ENCODE assay signal across 11 cellular contexts in the genomic region with DNA sequence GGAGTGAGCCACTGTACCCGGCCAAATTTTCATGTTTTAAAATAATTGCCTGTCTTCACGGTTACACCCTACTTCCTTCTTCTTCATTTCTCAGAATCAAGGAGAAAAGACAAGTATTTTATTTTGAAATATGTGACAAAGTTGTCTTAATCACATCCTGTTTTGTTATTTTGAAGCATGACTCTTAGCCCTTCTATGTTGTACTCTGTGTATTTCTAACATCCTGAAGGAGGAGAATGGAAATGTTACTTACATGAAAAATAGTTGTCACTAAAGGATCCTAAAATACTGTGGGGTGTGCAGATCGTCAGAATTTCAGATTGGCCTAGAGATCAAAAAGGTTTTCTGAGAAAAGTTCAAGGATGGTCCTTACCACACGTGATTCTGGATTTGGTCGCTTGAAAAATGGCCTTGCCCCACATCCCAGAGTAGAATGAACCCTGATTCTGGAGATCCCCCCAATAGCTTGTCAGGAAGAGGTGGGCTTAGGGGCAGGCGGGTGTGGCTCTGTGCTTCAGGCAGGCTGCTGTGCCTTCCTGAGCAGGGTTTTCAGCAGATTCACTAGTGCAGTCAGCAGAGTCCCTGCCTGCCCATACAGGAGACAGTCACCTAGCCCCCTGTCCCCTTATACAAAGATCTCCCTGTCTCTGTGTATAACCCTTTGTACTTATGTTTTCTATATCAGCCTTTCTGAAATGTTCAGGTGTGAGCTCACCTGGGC. TPM values are rescaled to one million over a fixed set of nuclear protein-coding genes. Genes with fewer than 3 reads are reported as not detected.
DNase-seq lines count a peak whose midpoint lies in the region; ATAC-seq lines count a peak whose summit lies in the region.
"Had no signal": no experiment of that assay in that cellular context is flagged by ENCODE, and none has a peak within 500 bp of the region (broad histone marks: within the 10 kb centered on the region; RNA-seq: fewer than 3 reads in every experiment).

No MANE protein-coding gene starts in this region.

- peaks cover 63 to 82% of the 10 kb centered on the region in 2 donors for H3K36me3 Mint-ChIP-seq in CD4-positive, alpha-beta memory T cell
- peaks cover 18 to 68% (median 64%) of the 10 kb centered on the region in 5 donors for H3K36me3 Mint-ChIP-seq in naive thymus-derived CD4-positive, alpha-beta T cell

- CTCF ChIA-PET in CD4-positive, alpha-beta memory T cell (lab: Charles Lee; ENCODE audit: partially characterized antibody), result interaction anchor here (0.9 to 2.2 kb wide), 5 partner anchors 8 to 109 kb away, joined by 3 to 9 read pairs (median 4); no protein-coding TSS in a partner anchor
- CTCF ChIA-PET in naive thymus-derived CD4-positive, alpha-beta T cell (lab: Charles Lee), result interaction anchor here (0.8 to 1.8 kb wide), 4 partner anchors 11 to 110 kb away, joined by 3 to 4 read pairs (median 4); no protein-coding TSS in a partner anchor

- peak in 2 of 5 donors; percentile 12 to 29 for DNase-seq in CD4-positive, alpha-beta memory T cell
- DNase-seq in KBM-7 (peak; percentile 30), amniotic epithelial cell (ENCODE audit: low read depth) (peak; percentile 48), left colon (no peak), HuH-7.5 (ENCODE audit: low spot score) (no peak), neuronal stem cell (ENCODE audit: low spot score) (no peak)
- DNase-seq in naive thymus-derived CD4-positive, alpha-beta T cell, result peak in 6 of 9 donors; percentile 18 to 51 (median 38)
- DNase-seq in activated effector memory CD4-positive, alpha-beta T cell treated with Interleukin-2 at 50 U/mL for 16 hours, result no peak
- DNase-seq: DMS53, Kasumi-1, NCI-H524 had no signal

- no peak overlapping the region for H2BK120ac ChIP-seq in neuronal stem cell (ENCODE audit: low read depth, low read length)

- H3K18ac ChIP-seq in neuronal stem cell (ENCODE audit: low read length), result no peak overlapping the region

- H3K27ac ChIP-seq in CD4-positive, alpha-beta memory T cell (ENCODE audit: low read depth, low read length), result peak overlapping the region; percentile 59
- peak overlapping the region; percentile 72 for H3K27ac ChIP-seq in naive thymus-derived CD4-positive, alpha-beta T cell (ENCODE audit: low read depth, low read length)
- no peak overlapping the region for H3K27ac ChIP-seq in neuronal stem cell (replicated peaks; ENCODE audit: low read length)

- H3K4me1 Mint-ChIP-seq in CD4-positive, alpha-beta memory T cell, result peaks cover 56 to 84% (median 72%) of the 10 kb centered on the region in 4 donors
- peaks cover 59 to 85% (median 82%) of the 10 kb centered on the region in 7 donors for H3K4me1 Mint-ChIP-seq in naive thymus-derived CD4-positive, alpha-beta T cell

- H3K9me3 Mint-ChIP-seq in CD4-positive, alpha-beta memory T cell, result peaks cover 0 to 4% (median 0%) of the 10 kb centered on the region in 8 donors
- H3K9me3 Mint-ChIP-seq in naive thymus-derived CD4-positive, alpha-beta T cell, result no peaks in the 10 kb centered on the region

- no peak overlapping the region for H3K9ac ChIP-seq in neuronal stem cell (ENCODE audit: low read depth, low read length, poor library complexity)

- no peak overlapping the region for H3K23ac ChIP-seq in neuronal stem cell (ENCODE audit: low read depth, low read length, poor library complexity)

- no peak overlapping the region for H4K8ac ChIP-seq in neuronal stem cell (ENCODE audit: low read depth, low read length)

- POLR2A ChIA-PET in CD4-positive, alpha-beta memory T cell (lab: Charles Lee; ENCODE audit: partially characterized antibody), result interaction anchor here (1.2 to 2.5 kb wide), 5 partner anchors 8 to 14 kb away, joined by 4 to 20 read pairs (median 7); a partner anchor contains a TSS
- POLR2A ChIA-PET in naive thymus-derived CD4-positive, alpha-beta T cell (lab: Charles Lee), result interaction anchor here (1.0 to 2.0 kb wide), 5 partner anchors 8 to 106 kb away, joined by 3 to 8 read pairs (median 3); a partner anchor contains a TSS

- no peak overlapping the region for H3K4ac ChIP-seq in neuronal stem cell (ENCODE audit: low read length)

- no peaks in the 10 kb centered on the region for H3K27me3 ChIP-seq in CD4-positive, alpha-beta memory T cell (ENCODE audit: insufficient read depth, low read length)
- H3K27me3 ChIP-seq in naive thymus-derived CD4-positive, alpha-beta T cell (ENCODE audit: control insufficient read depth in 2 of 2, insufficient read depth in 2 of 2, low read length in 2 of 2), result no peaks in the 10 kb centered on the region
- no peaks in the 10 kb centered on the region for H3K27me3 ChIP-seq in neuronal stem cell (ENCODE audit: control insufficient read depth in 3 of 3, insufficient read depth in 3 of 3, low read depth in 1 of 3, low read length in 3 of 3)

- H3K4me1 ChIP-seq in CD4-positive, alpha-beta memory T cell (ENCODE audit: insufficient read depth, low read length), result peaks cover 97% of the 10 kb centered on the region
- peaks cover 51 to 70% of the 10 kb centered on the region in 2 donors for H3K4me1 ChIP-seq in naive thymus-derived CD4-positive, alpha-beta T cell (ENCODE audit: control insufficient read depth in 2 of 2, insufficient read depth in 2 of 2, low read length in 2 of 2)
- H3K4me1 ChIP-seq in neuronal stem cell (ENCODE audit: control insufficient read depth in 2 of 2, insufficient read depth in 1 of 2, low read depth in 1 of 2, low read length in 2 of 2), result no peaks in the 10 kb centered on the region

- H2AFZ ChIP-seq in neuronal stem cell (ENCODE audit: low read length), result no peak overlapping the region

- no peaks in the 10 kb centered on the region for H3K27me3 Mint-ChIP-seq in CD4-positive, alpha-beta memory T cell
- no peaks in the 10 kb centered on the region for H3K27me3 Mint-ChIP-seq in naive thymus-derived CD4-positive, alpha-beta T cell

- H2BK15ac ChIP-seq in neuronal stem cell (ENCODE audit: low read length), result no peak overlapping the region

- no peak overlapping the region for H3K14ac ChIP-seq in neuronal stem cell (ENCODE audit: low read length)

- no peak overlapping the region for H3K4me2 ChIP-seq in neuronal stem cell (ENCODE audit: insufficient read depth, low read length, poor library complexity, severe bottlenecking)

- H3K36me3 ChIP-seq in CD4-positive, alpha-beta memory T cell (ENCODE audit: insufficient read depth, low read length), result peaks cover 54% of the 10 kb centered on the region
- H3K36me3 ChIP-seq in naive thymus-derived CD4-positive, alpha-beta T cell (ENCODE audit: control insufficient read depth in 2 of 3, insufficient read depth in 3 of 3, low read length in 3 of 3), result peaks cover 18 to 63% (median 28%) of the 10 kb centered on the region in 3 experiments
- H3K36me3 ChIP-seq in neuronal stem cell (replicated peaks in 1 of 2; ENCODE audit: control insufficient read depth in 2 of 2, insufficient read depth in 2 of 2, low read length in 2 of 2), result peaks cover 26 to 87% of the 10 kb centered on the region in 2 donors

- intact Hi-C loops in CD4-positive, alpha-beta memory T cell (cut with micrococcal nuclease), result loop anchor here (1.0 to 2.0 kb wide), 3 partner anchors 8 to 63 kb away; a partner anchor contains a TSS
- intact Hi-C loops in naive thymus-derived CD4-positive, alpha-beta T cell (cut with micrococcal nuclease), result loop anchor here (1.0 to 2.0 kb wide), 6 partner anchors 8 to 118 kb away; a partner anchor contains a TSS
- intact Hi-C loops in left colon (cut with DNase I, micrococcal nuclease), result no loop called here

- peak; percentile 66 for ATAC-seq in naive thymus-derived CD4-positive, alpha-beta T cell
- ATAC-seq in left colon, result no peak

- H3K4me3 ChIP-seq in CD4-positive, alpha-beta memory T cell (ENCODE audit: low read length in 2 of 2), result peak overlapping the region; percentile 17 to 45
- H3K4me3 ChIP-seq in naive thymus-derived CD4-positive, alpha-beta T cell (ENCODE audit: low read length), result peak overlapping the region; percentile 53
- no peak overlapping the region for H3K4me3 ChIP-seq in neuronal stem cell (ENCODE audit: low read length in 2 of 2)

- H2BK12ac ChIP-seq in neuronal stem cell (ENCODE audit: low read length), result no peak overlapping the region

- in situ Hi-C loops in KBM-7 (cut with MboI; ENCODE audit: low pct_unique_long_range_greater_than_20kb, low sequenced_read_pairs), result no loop called here

- H4K91ac ChIP-seq in neuronal stem cell (ENCODE audit: low read depth, low read length, poor library complexity), result no peak overlapping the region

- H2BK5ac ChIP-seq in neuronal stem cell (ENCODE audit: low read length), result no peak overlapping the region

- H3K9me3 ChIP-seq in CD4-positive, alpha-beta memory T cell (ENCODE audit: control insufficient read depth in 1 of 2, low read length in 2 of 2), result no peaks in the 10 kb centered on the region
- H3K9me3 ChIP-seq in naive thymus-derived CD4-positive, alpha-beta T cell (ENCODE audit: control insufficient read depth in 2 of 3, low read length in 3 of 3), result no peaks in the 10 kb centered on the region
- no peaks in the 10 kb centered on the region for H3K9me3 ChIP-seq in neuronal stem cell (replicated peaks in 1 of 2; ENCODE audit: control insufficient read depth in 2 of 2, insufficient read depth in 1 of 2, low read depth in 1 of 2, low read length in 2 of 2)

- H3K27ac Mint-ChIP-seq in CD4-positive, alpha-beta memory T cell, result peak overlapping the region; percentile 88 to 95 (median 89)
- peak overlapping the region; percentile 84 to 95 (median 92) for H3K27ac Mint-ChIP-seq in naive thymus-derived CD4-positive, alpha-beta T cell

- H2AK5ac ChIP-seq in neuronal stem cell (ENCODE audit: low read depth, low read length), result no peak overlapping the region

- no CpG with 5 or more reads among the region's 6 CpGs for WGBS in neuronal stem cell (ENCODE audit: extremely low coverage in 2 of 2, insufficient read length in 2 of 2, insufficient replicate concordance in 1 of 2), 2 donors

- H3K4me3 Mint-ChIP-seq in CD4-positive, alpha-beta memory T cell, result peak overlapping the region; percentile 56 to 85 (median 74)
- H3K4me3 Mint-ChIP-seq in naive thymus-derived CD4-positive, alpha-beta T cell, result peak overlapping the region; percentile 30 to 88 (median 78)

- H3K79me1 ChIP-seq in neuronal stem cell (ENCODE audit: low read depth, low read length), result no peaks in the 10 kb centered on the region

RNA-seq across cellular contexts. Expression of a gene that starts 8.6 kb away (rescaled TPM):
- total RNA-seq in CD4-positive, alpha-beta memory T cell, result 10 to 100 TPM; 52.7 to 54.2 TPM
- 100 to 1,000 TPM; 107 to 123 TPM for polyA plus RNA-seq in CD4-positive, alpha-beta memory T cell
- 100 to 1,000 TPM in 1 of 5 experiments, 10 to 100 TPM in 4; 40.2 to 143 (median 89.4) TPM for total RNA-seq in naive thymus-derived CD4-positive, alpha-beta T cell
- polyA plus RNA-seq in naive thymus-derived CD4-positive, alpha-beta T cell, result 100 to 1,000 TPM; 119 to 121 TPM
- 10 to 100 TPM; 45.6 to 54.2 TPM for total RNA-seq in left colon
- 25.1 TPM for polyA plus RNA-seq in neuronal stem cell (2013, experiment 1 of 2)
- 23.8 TPM for polyA plus RNA-seq in neuronal stem cell (2013, experiment 2 of 2)

Comparison
In these comparisons a context has a peak if more than half of its experiments do, and no peak if none do; other contexts are left out.
1. DNase-seq: peak in KBM-7 (single experiment), amniotic epithelial cell (single experiment) and naive thymus-derived CD4-positive, alpha-beta T cell (6 of 9); none in activated effector memory CD4-positive, alpha-beta T cell treated with Interleukin-2 at 50 U/mL for 16 hours (single experiment), left colon (0 of 2), HuH-7.5 (single experiment) and neuronal stem cell (single experiment).
2. H3K4me3 ChIP-seq: peak in CD4-positive, alpha-beta memory T cell (2 of 2) and naive thymus-derived CD4-positive, alpha-beta T cell (single experiment); none in neuronal stem cell (0 of 2).
3. intact Hi-C loops: an anchor here in CD4-positive, alpha-beta memory T cell (1.0 to 2.0 kb wide) and naive thymus-derived CD4-positive, alpha-beta T cell (1.0 to 2.0 kb wide); none called in left colon.